Comparison of ENCODE assay signal across 29 cellular contexts in genomic region chr16:27506771-27507170, GRCh38.
"Had no signal": no experiment of that assay in that cellular context is flagged by ENCODE, and none has a peak within 500 bp of the region (broad histone marks: within the 10 kb centered on the region; RNA-seq: fewer than 3 reads in every experiment).

No MANE protein-coding gene starts in this region.

- H3K9ac ChIP-seq: parathyroid adenoma had no signal

- H3K27ac Mint-ChIP-seq: nephron; progenitor cell of endocrine pancreas; stimulated activated memory B cell treated with anti-CD40 and anti-IgM and Interleukin-4, amounts not matched to agents 10 μg/mL and 1 μg/mL and 100 μg/mL, for 72 hours; type B pancreatic cell had no signal

- H3K4me1 ChIP-seq: right lobe of liver, sigmoid colon, testis, tibial artery, transverse colon, vagina had no signal

- H3K79me2 ChIP-seq: parathyroid adenoma had no signal

- ATAC-seq: naive thymus-derived CD4-positive, alpha-beta T cell; natural killer cell; psoas muscle; right lobe of liver; stimulated activated memory B cell treated with anti-CD40 and anti-IgM and Interleukin-4, amounts not matched to agents 10 μg/mL and 1 μg/mL and 100 μg/mL, for 72 hours; stimulated activated naive CD8-positive, alpha-beta T cell treated with anti-CD3 and anti-CD28 coated beads, Interleukin-15, amount 100 ng/mL, for 72 hours; stimulated activated naive CD8-positive, alpha-beta T cell treated with anti-CD3 and anti-CD28 coated beads, Interleukin-15, Interleukin-2, amounts not matched to agents 100 U/mL and 50 U/mL, for 24 hours had no signal

- H3K27ac ChIP-seq: neutrophil, ovary, parathyroid adenoma, psoas muscle, right lobe of liver, sigmoid colon, testis, tibial artery, transverse colon, vagina had no signal

- H3K4me1 Mint-ChIP-seq: naive thymus-derived CD4-positive, alpha-beta T cell; natural killer cell; neural crest cell; stimulated activated memory B cell treated with anti-CD40 and anti-IgM and Interleukin-4, amounts not matched to agents 10 μg/mL and 1 μg/mL and 100 μg/mL, for 72 hours; stimulated activated naive CD8-positive, alpha-beta T cell treated with anti-CD3 and anti-CD28 coated beads, Interleukin-15, amount 100 ng/mL, for 72 hours had no signal

- H2AFZ ChIP-seq: parathyroid adenoma had no signal

- H3K9me3 ChIP-seq: neutrophil, ovary, psoas muscle, right lobe of liver, sigmoid colon, suprapubic skin, testis, tibial artery, transverse colon, vagina had no signal

- H3K4me3 Mint-ChIP-seq: naive thymus-derived CD4-positive, alpha-beta T cell; natural killer cell; nephron; neural crest cell; stimulated activated memory B cell treated with anti-CD40 and anti-IgM and Interleukin-4, amounts not matched to agents 10 μg/mL and 1 μg/mL and 100 μg/mL, for 72 hours; stimulated activated naive CD8-positive, alpha-beta T cell treated with anti-CD3 and anti-CD28 coated beads, Interleukin-15, amount 100 ng/mL, for 72 hours; type B pancreatic cell had no signal

- H3K36me3 ChIP-seq: ovary had no signal

- H3K27me3 ChIP-seq: neutrophil, ovary, right lobe of liver, sigmoid colon, suprapubic skin, testis, tibial artery, transverse colon, vagina had no signal

- H3K4me3 ChIP-seq: ovary, psoas muscle, right lobe of liver, sigmoid colon, suprapubic skin, testis, tibial artery, transverse colon, vagina had no signal

- DNase-seq: naive thymus-derived CD4-positive, alpha-beta T cell; natural killer cell; nucleus accumbens; ovary; psoas muscle; right cardiac atrium; right lobe of liver; sigmoid colon; small intestine; stimulated activated CD4-positive, alpha-beta T cell treated with anti-CD3 and anti-CD28 coated beads, Interleukin-12 subunit alpha, Interleukin-12 subunit beta, amount 100 ng/mL, for 4 hours; stimulated activated CD4-positive, alpha-beta T cell treated with anti-CD3 and anti-CD28 coated beads, Interleukin-2, amount 100 ng/mL, for 24 hours; stimulated activated CD4-positive, alpha-beta T cell treated with anti-CD3 and anti-CD28 coated beads, Interleukin-2, amount 100 ng/mL, for 48 hours; stimulated activated CD4-positive, alpha-beta T cell treated with anti-CD3 and anti-CD28 coated beads, Interleukin-4, amount 100 ng/mL, for 24 hours; stimulated activated naive CD4-positive, alpha-beta T cell; stimulated activated naive CD8-positive, alpha-beta T cell treated with anti-CD3 and anti-CD28 coated beads, Interleukin-15, amount 100 ng/mL, for 72 hours; stimulated activated naive CD8-positive, alpha-beta T cell treated with anti-CD3 and anti-CD28 coated beads, Interleukin-15, Interleukin-2, amounts not matched to agents 100 U/mL and 50 U/mL, for 24 hours; substantia nigra; testis; tibial artery; transverse colon had no signal

- H3K9me3 Mint-ChIP-seq: naive thymus-derived CD4-positive, alpha-beta T cell; natural killer cell; nephron; neural crest cell; stimulated activated memory B cell treated with anti-CD40 and anti-IgM and Interleukin-4, amounts not matched to agents 10 μg/mL and 1 μg/mL and 100 μg/mL, for 72 hours; stimulated activated naive CD8-positive, alpha-beta T cell treated with anti-CD3 and anti-CD28 coated beads, Interleukin-15, amount 100 ng/mL, for 72 hours; type B pancreatic cell had no signal

- H3K27me3 Mint-ChIP-seq: naive thymus-derived CD4-positive, alpha-beta T cell; progenitor cell of endocrine pancreas; stimulated activated memory B cell treated with anti-CD40 and anti-IgM and Interleukin-4, amounts not matched to agents 10 μg/mL and 1 μg/mL and 100 μg/mL, for 72 hours; stimulated activated naive CD8-positive, alpha-beta T cell treated with anti-CD3 and anti-CD28 coated beads, Interleukin-15, amount 100 ng/mL, for 72 hours; type B pancreatic cell had no signal
